In the genomic region with DNA sequence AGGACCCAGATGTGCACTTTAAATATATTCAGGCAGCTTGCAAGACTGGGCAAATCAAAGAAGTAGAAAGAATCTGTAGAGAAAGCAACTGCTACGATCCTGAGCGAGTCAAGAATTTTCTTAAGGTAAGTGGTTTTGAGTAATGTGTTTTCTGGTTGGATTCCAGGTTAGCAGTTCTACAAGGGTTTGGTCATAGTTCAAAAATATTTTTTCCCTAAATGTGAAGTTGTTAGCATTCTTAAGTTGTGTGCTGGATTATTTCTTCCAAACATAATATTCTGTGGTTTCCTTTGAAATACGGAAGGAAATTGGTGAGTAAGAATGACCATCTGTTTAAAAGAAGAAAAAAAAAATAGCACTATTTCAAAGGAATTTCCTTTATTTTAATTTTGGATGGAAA, we compare ENCODE assay signal across 10 cellular contexts. TPM values are rescaled to one million over a fixed set of nuclear protein-coding genes. Genes with fewer than 3 reads are reported as not detected.
DNase-seq lines count a peak whose midpoint lies in the region; ATAC-seq and TF ChIP-seq lines count a peak whose summit lies in the region.
"Had no signal": no experiment of that assay in that cellular context is flagged by ENCODE, and none has a peak within 500 bp of the region (broad histone marks: within the 10 kb centered on the region; RNA-seq: fewer than 3 reads in every experiment).

No MANE protein-coding gene starts in this region.

- peaks cover 77% of the 10 kb centered on the region for H3K36me3 ChIP-seq in PC-3 (ENCODE audit: low read depth, low read length)

- intact Hi-C loops in PC-3 (cut with micrococcal nuclease) = loop anchor here (1.0 kb wide), 1 partner anchor 48 kb away; no protein-coding TSS in a partner anchor

- 0 out of 2 replicates have a peak overlapping the region, but pooled peaks have one; percentile 1 for H3K9ac ChIP-seq in PC-3 (ENCODE audit: low read length)

- peaks cover 54% of the 10 kb centered on the region for H3K36me3 Mint-ChIP-seq in osteocyte (ENCODE audit: unreplicated experiment)

- no peaks in the 10 kb centered on the region for H3K9me2 ChIP-seq in PC-3 (replicated peaks; ENCODE audit: low read length)

- H3K27ac ChIP-seq in PC-3 (ENCODE audit: low read length) = peak overlapping the region; percentile 44

- H3K27me3 ChIP-seq in PC-3 (ENCODE audit: low read length) = no peaks in the 10 kb centered on the region

- ATAC-seq in PC-3 = peak; percentile 68
- no peak for ATAC-seq in HG02938 (IDR thresholded peaks at IDR 0.05; ENCODE audit: unreplicated experiment)
- no peak for ATAC-seq in HG03520 (IDR thresholded peaks at IDR 0.05; ENCODE audit: unreplicated experiment)

- no peak overlapping the region for H2AFZ ChIP-seq in PC-3 (ENCODE audit: low read length)

- peak overlapping the region; percentile 14 for H3K4me3 Mint-ChIP-seq in osteocyte (ENCODE audit: unreplicated experiment)

- H3K9me3 Mint-ChIP-seq in osteocyte (ENCODE audit: unreplicated experiment) = no peaks in the 10 kb centered on the region

- no TSS peak for BruUV-seq in PC-3 (replicated peaks; lab: Mats Ljungman, UMichigan)

- H3K27me3 Mint-ChIP-seq in osteocyte (ENCODE audit: unreplicated experiment) = no peaks in the 10 kb centered on the region

- peaks cover 57% of the 10 kb centered on the region for H3K4me1 ChIP-seq in PC-3 (ENCODE audit: insufficient read depth, low read length)

- no peaks in the 10 kb centered on the region for H3K9me3 ChIP-seq in PC-3 (ENCODE audit: low read length)

- CTCF ChIA-PET in PC-3 (lab: Charles Lee) = no interaction called here

- H3K4me3 ChIP-seq in PC-3 (ENCODE audit: low read length) = peak overlapping the region; percentile 37

- H3F3A ChIP-seq in PC-3 (ENCODE audit: low read length, unreplicated experiment) = peaks cover 16% of the 10 kb centered on the region

- peak; percentile 94 for DNase-seq in EL
- DNase-seq in PC-3 = peak; percentile 93
- DNase-seq in dermis blood vessel endothelial cell = peak; percentile 90
- no peak for DNase-seq in osteocyte (ENCODE audit: extremely low spot score, unreplicated experiment)
- DNase-seq in GM19240 (ENCODE audit: insufficient read length, low spot score) = no peak
- no peak for DNase-seq in GM20000 (ENCODE audit: low spot score)
- DNase-seq: left colon, NCI-H1105 treated with DMSO at 0.1 percent for 48 hours had no signal

- POLR2A ChIA-PET in PC-3 (lab: Charles Lee; ENCODE audit: unreplicated experiment) = interaction anchor here (1.0 kb wide), 1 partner anchor 49 kb away, joined by 4 read pairs; a partner anchor contains a TSS

- peaks cover 41% of the 10 kb centered on the region for H3K79me2 ChIP-seq in PC-3 (ENCODE audit: low read length)

- H4K20me1 ChIP-seq in PC-3 (ENCODE audit: low read length) = peaks cover 20% of the 10 kb centered on the region

- no peak for TF ChIP-seq CTCF in PC-3 (conservative IDR thresholded peaks at IDR 0.05; ENCODE audit: low read depth, low read length)
- TF ChIP-seq CTCF in osteocyte (IDR thresholded peaks at IDR 0.05) = no peak
- no peak for TF ChIP-seq CTCF in GM20000 (IDR thresholded peaks at IDR 0.05; ENCODE audit: extremely low read depth, missing control alignments)

- peak overlapping the region; percentile 64 for H3K27ac Mint-ChIP-seq in osteocyte (ENCODE audit: unreplicated experiment)

- peaks cover 27% of the 10 kb centered on the region for H3K4me1 Mint-ChIP-seq in osteocyte (ENCODE audit: unreplicated experiment)

- peak overlapping the region; percentile 74 for H3K4me2 ChIP-seq in PC-3 (ENCODE audit: low read length)

RNA-seq across cellular contexts. Expression of a gene that starts 38.4 kb away (rescaled TPM):
- total RNA-seq in PC-3 (2014; rRNA removed) = 69.8 and 82.1 TPM in 2 replicates
- total RNA-seq in dermis blood vessel endothelial cell = 28.2 and 36.6 TPM in 2 replicates
- 19.6 TPM in 2 replicates for total RNA-seq in osteocyte

RNA-seq across cellular contexts. Expression of a gene that starts 38.6 kb away (rescaled TPM):
- total RNA-seq in PC-3 (2014; rRNA removed) = 237 and 277 TPM in 2 replicates
- total RNA-seq in dermis blood vessel endothelial cell = 141 and 209 TPM in 2 replicates
- 364 and 468 TPM in 2 replicates for total RNA-seq in osteocyte

RNA-seq across cellular contexts. Expression of a gene that starts 49.1 kb away (rescaled TPM):
- 241 and 269 TPM in 2 replicates for total RNA-seq in PC-3 (2014; rRNA removed)
- total RNA-seq in dermis blood vessel endothelial cell = 477 and 761 TPM in 2 replicates
- total RNA-seq in osteocyte = 297 and 319 TPM in 2 replicates

Comparison
In these comparisons a context has a peak if more than half of its experiments do, and no peak if none do; other contexts are left out.
1. DNase-seq: peak in EL (single experiment), PC-3 (single experiment) and dermis blood vessel endothelial cell (single experiment); none in osteocyte (single experiment), GM19240 (single experiment) and GM20000 (single experiment).